In genomic region chr17:46030752-46031151, GRCh38 we compare ENCODE assay signal across 25 cellular contexts. TPM values are rescaled to one million over a fixed set of nuclear protein-coding genes. Genes with fewer than 3 reads are reported as not detected.
A peak's percentile ranks its signal among the peaks of the same experiment; 100 is the strongest.
DNase-seq lines count a peak whose midpoint lies in the region; ATAC-seq and TF ChIP-seq lines count a peak whose summit lies in the region.
"Had no signal": no experiment of that assay in that cellular context is flagged by ENCODE, and none has a peak within 500 bp of the region (broad histone marks: within the 10 kb centered on the region; RNA-seq: fewer than 3 reads in every experiment).

No MANE protein-coding gene starts in this region.

- H3K4me1 Mint-ChIP-seq in activated T-cell treated with anti-CD3 and anti-CD28 coated beads, Interleukin-2, amount 50 U/mL, for 24 hours (ENCODE audit: low read depth), result peaks cover 16% of the 10 kb centered on the region
- H3K4me1 Mint-ChIP-seq in activated T-helper 17 cell treated with anti-CD3 and anti-CD28 coated beads, Interleukin-2, amount 50 U/mL, for 72 hours, result peaks cover 11% of the 10 kb centered on the region
- H3K4me1 Mint-ChIP-seq in endodermal cell, result peaks cover 33% of the 10 kb centered on the region

- H3K4me1 ChIP-seq in endodermal cell (ENCODE audit: control insufficient read depth, insufficient read depth, low read length), result peaks cover 7% of the 10 kb centered on the region
- H3K4me1 ChIP-seq: BE2C, vagina had no signal

- H3K4me3 ChIP-seq in endodermal cell (ENCODE audit: low read length), result no peak overlapping the region
- H3K4me3 ChIP-seq: GM23248, hepatocyte, skin epidermis, vagina had no signal

- no peaks in the 10 kb centered on the region for H3K9me3 ChIP-seq in endodermal cell (ENCODE audit: control insufficient read depth, low read length)
- H3K9me3 ChIP-seq: BE2C, vagina had no signal

- peak overlapping the region; percentile 56 for H3K27ac Mint-ChIP-seq in activated T-cell treated with anti-CD3 and anti-CD28 coated beads, Interleukin-2, amount 50 U/mL, for 24 hours
- H3K27ac Mint-ChIP-seq in activated T-helper 17 cell treated with anti-CD3 and anti-CD28 coated beads, Interleukin-2, amount 50 U/mL, for 72 hours, result peak overlapping the region; percentile 44
- H3K27ac Mint-ChIP-seq in endodermal cell, result peak overlapping the region; percentile 42

- TF ChIP-seq CTCF in endodermal cell (conservative IDR thresholded peaks at IDR 0.05), result no peak

- intact Hi-C loops in sciatic nerve (cut with DNase I), result loop anchor here (10.0 kb wide), 1 partner anchor 184 kb away; no protein-coding TSS in a partner anchor

- no peaks in the 10 kb centered on the region for H3K27me3 ChIP-seq in endodermal cell (ENCODE audit: control insufficient read depth, insufficient read depth, low read length, poor library complexity, severe bottlenecking)
- H3K27me3 ChIP-seq: BE2C, hepatocyte, vagina had no signal

- H3K9ac ChIP-seq in endodermal cell (ENCODE audit: extremely low read depth, low read length, poor library complexity, severe bottlenecking), result no peak overlapping the region
- H3K9ac ChIP-seq: GM23248 had no signal

- H3K9me3 Mint-ChIP-seq in activated T-cell treated with anti-CD3 and anti-CD28 coated beads, Interleukin-2, amount 50 U/mL, for 24 hours, result no peaks in the 10 kb centered on the region
- H3K9me3 Mint-ChIP-seq in activated T-helper 17 cell treated with anti-CD3 and anti-CD28 coated beads, Interleukin-2, amount 50 U/mL, for 72 hours, result no peaks in the 10 kb centered on the region
- H3K9me3 Mint-ChIP-seq in endodermal cell, result no peaks in the 10 kb centered on the region
- H3K9me3 Mint-ChIP-seq: natural killer cell treated with Interleukin-12 subunit alpha and Interleukin-12 subunit beta and Interleukin-15 and Interleukin-18, amount 100 ng/mL, for 72 hours had no signal

- no peaks in the 10 kb centered on the region for H3K27me3 Mint-ChIP-seq in activated T-cell treated with anti-CD3 and anti-CD28 coated beads, Interleukin-2, amount 50 U/mL, for 24 hours
- no peaks in the 10 kb centered on the region for H3K27me3 Mint-ChIP-seq in activated T-helper 17 cell treated with anti-CD3 and anti-CD28 coated beads, Interleukin-2, amount 50 U/mL, for 72 hours
- no peaks in the 10 kb centered on the region for H3K27me3 Mint-ChIP-seq in endodermal cell (ENCODE audit: insufficient read depth)
- H3K27me3 Mint-ChIP-seq: natural killer cell treated with Interleukin-12 subunit alpha and Interleukin-12 subunit beta and Interleukin-15 and Interleukin-18, amount 100 ng/mL, for 72 hours had no signal

- DNase-seq in activated T-cell treated with anti-CD3 and anti-CD28 coated beads, Interleukin-2, amount 50 U/mL, for 24 hours, result no peak
- no peak for DNase-seq in activated T-cell treated with anti-CD3 and anti-CD28 coated beads, Interleukin-2, amount 50 U/mL, for 48 hours
- DNase-seq in endodermal cell (no peak), sciatic nerve (ENCODE audit: low spot score) (no peak), germinal center (ENCODE audit: low spot score) (no peak)
- no peak for DNase-seq in stimulated activated naive CD4-positive, alpha-beta T cell treated with Interleukin-2 at 50 U/mL for 16 hours (lab: John Stamatoyannopoulos, UW)
- DNase-seq: activated CD4-positive, CD25-positive, alpha-beta regulatory T cell treated with anti-CD3 and anti-CD28 coated beads, Interleukin-2, amount 50 U/mL, for 72 hours; activated gamma-delta T cell treated with Interleukin-2 at 50 U/mL for 16 hours; BE2C; GM23248; NCI-H1694 treated with DMSO at 0.1 percent for 48 hours; NCI-H226; stimulated activated CD4-positive, alpha-beta T cell treated with anti-CD3 and anti-CD28 coated beads, Interleukin-4, amount 100 ng/mL, for 24 hours had no signal

- peaks cover 93% of the 10 kb centered on the region for H3K36me3 ChIP-seq in endodermal cell (ENCODE audit: control insufficient read depth, insufficient read depth, low read length)

- H3K4me3 Mint-ChIP-seq in activated T-cell treated with anti-CD3 and anti-CD28 coated beads, Interleukin-2, amount 50 U/mL, for 24 hours, result no peak overlapping the region
- H3K4me3 Mint-ChIP-seq in activated T-helper 17 cell treated with anti-CD3 and anti-CD28 coated beads, Interleukin-2, amount 50 U/mL, for 72 hours, result no peak overlapping the region
- H3K4me3 Mint-ChIP-seq in endodermal cell, result no peak overlapping the region
- H3K4me3 Mint-ChIP-seq: natural killer cell treated with Interleukin-12 subunit alpha and Interleukin-12 subunit beta and Interleukin-15 and Interleukin-18, amount 100 ng/mL, for 72 hours had no signal

- H3K27ac ChIP-seq in endodermal cell (ENCODE audit: low read depth, low read length), result no peak overlapping the region
- H3K27ac ChIP-seq: GM23248, hepatocyte, skin epidermis, vagina had no signal

- WGBS in endodermal cell (ENCODE audit: insufficient coverage in 1 of 2, insufficient read length in 1 of 2), 2 experiments, result 94% methylated on average over 3 of the region's 3 CpGs; no CpG with 5 or more reads in 1 of the 2 experiments

- H3K36me3 Mint-ChIP-seq in activated T-cell treated with anti-CD3 and anti-CD28 coated beads, Interleukin-2, amount 50 U/mL, for 24 hours (ENCODE audit: low read depth), result peaks cover 94% of the 10 kb centered on the region
- peaks cover 83% of the 10 kb centered on the region for H3K36me3 Mint-ChIP-seq in activated T-helper 17 cell treated with anti-CD3 and anti-CD28 coated beads, Interleukin-2, amount 50 U/mL, for 72 hours (ENCODE audit: low read depth)
- peaks cover 67% of the 10 kb centered on the region for H3K36me3 Mint-ChIP-seq in endodermal cell (ENCODE audit: low read depth)

- no peak for ATAC-seq in activated T-helper 17 cell treated with anti-CD3 and anti-CD28 coated beads, Interleukin-2, amount 50 U/mL, for 72 hours (replicated peaks)
- ATAC-seq in sciatic nerve (peak; percentile 21), HG03097 (IDR thresholded peaks at IDR 0.05; ENCODE audit: low FRiP score, unreplicated experiment) (no peak)
- ATAC-seq: SK-N-SH treated with all-trans-retinoic acid at 6 μM for 48 hours had no signal

RNA-seq across cellular contexts. Expression of gene STH, which starts 31.7 kb away (rescaled TPM):
- not detected for total RNA-seq in activated T-helper 17 cell treated with anti-CD3 and anti-CD28 coated beads, Interleukin-2, amount 50 U/mL, for 72 hours
- total RNA-seq in endodermal cell, result not detected
- not detected for polyA plus RNA-seq in endodermal cell (2013, experiment 1 of 2)
- not detected for polyA plus RNA-seq in endodermal cell (2013, experiment 2 of 2)
- total RNA-seq in sciatic nerve, result not detected
- total RNA-seq: A172; GM23248; hepatocyte; lung microvascular endothelial cell; natural killer cell treated with Interleukin-12 subunit alpha and Interleukin-12 subunit beta and Interleukin-15 and Interleukin-18, amount 100 ng/mL, for 72 hours; posterior vena cava; RPMI7951; vagina had no signal
- polyA plus RNA-seq: GM23248, hepatocyte, keratinocyte had no signal
